10 cellular contexts compared by ENCODE assay signal in genomic region chr16:85471469-85472431, GRCh38.
A peak's percentile ranks its signal among the peaks of the same experiment; 100 is the strongest.
DNase-seq lines count a peak whose midpoint lies in the region; ATAC-seq, FAIRE-seq and TF ChIP-seq lines count a peak whose summit lies in the region.
"Had no signal": no experiment of that assay in that cellular context is flagged by ENCODE, and none has a peak within 500 bp of the region (broad histone marks: within the 10 kb centered on the region; RNA-seq: fewer than 3 reads in every experiment).

No MANE protein-coding gene starts in this region.

- H3K9me3 Mint-ChIP-seq in T-helper 2 cell treated with Interferon-gamma antibody and Interleukin-4, amounts not matched to agents 5 μg/mL and 100 μg/mL, for 36 hours, result no peaks in the 10 kb centered on the region

- H3K4me1 ChIP-seq in HepG2 (ENCODE audit: insufficient read depth, low read length), result peaks cover 22% of the 10 kb centered on the region

- H3K9ac ChIP-seq in HepG2 (ENCODE audit: insufficient read depth, low read depth, low read length), result no peak overlapping the region
- H3K9ac ChIP-seq: SK-N-SH had no signal

- 13% methylated on average over 12 of the region's 15 CpGs for WGBS in HepG2 (ENCODE audit: low lambda C conversion rate)

- peaks cover 5% of the 10 kb centered on the region for H3K27me3 Mint-ChIP-seq in T-helper 2 cell treated with Interferon-gamma antibody and Interleukin-4, amounts not matched to agents 5 μg/mL and 100 μg/mL, for 36 hours (ENCODE audit: low read depth)

- in situ Hi-C loops in HepG2 (cut with HindIII; ENCODE audit: extremely low pct_ligation_motif_present, low pct_unique_long_range_greater_than_20kb), result no loop called here

- POLR2A ChIA-PET in HepG2 (lab: Yijun Ruan, JAX), result interaction anchor here (0.8 to 1.1 kb wide), 3 partner anchors 43 to 65 kb away, joined by 3 to 4 read pairs (median 4); no protein-coding TSS in a partner anchor

- no peak overlapping the region for H3K4me2 ChIP-seq in HepG2 (ENCODE audit: low read depth, low read length)
- H3K4me2 ChIP-seq: SK-N-SH had no signal

- no peak for TF ChIP-seq CTCF in C4-2B (conservative IDR thresholded peaks at IDR 0.05)
- TF ChIP-seq CTCF in HepG2 (CRISPR knock-in tag; IDR thresholded peaks at IDR 0.05), result peak; percentile 30; the same call in 1 of the 2 replicates

- no TSS peak for BruUV-seq in HepG2 (replicated peaks; lab: Mats Ljungman, UMichigan)

- H3K4me3 ChIP-seq in HepG2 (replicated peaks in 1 of 3; ENCODE audit: insufficient read depth in 1 of 3, low read depth in 2 of 3, low read length in 3 of 3), result no peak overlapping the region
- H3K4me3 ChIP-seq: coronary artery had no signal

- H3K36me3 Mint-ChIP-seq in T-helper 2 cell treated with Interferon-gamma antibody and Interleukin-4, amounts not matched to agents 5 μg/mL and 100 μg/mL, for 36 hours (ENCODE audit: low read depth), result no peaks in the 10 kb centered on the region

- intact Hi-C loops in HepG2 (cut with micrococcal nuclease; ENCODE audit: unreplicated experiment), result loop anchor here (1.0 kb wide), 1 partner anchor 43 kb away; no protein-coding TSS in a partner anchor

- H3K79me2 ChIP-seq in HepG2 (ENCODE audit: insufficient read depth, low read length), result no peaks in the 10 kb centered on the region

- H4K20me1 ChIP-seq in HepG2 (ENCODE audit: insufficient read depth, low read length), result peaks cover 8% of the 10 kb centered on the region; the same call in 1 of the 2 replicates

- H3K27ac ChIP-seq in C4-2B (peak overlapping the region; percentile 62), HepG2 (ENCODE audit: extremely low read length, insufficient read depth, low read length) (no peak overlapping the region)
- H3K27ac ChIP-seq: coronary artery had no signal

- ATAC-seq in HepG2, result peak; percentile 51
- no peak for ATAC-seq in GM19328 (IDR thresholded peaks at IDR 0.05; ENCODE audit: unreplicated experiment)

- peak; percentile 15 for DNase-seq in HT1080 (ENCODE audit: low read depth)
- DNase-seq in SHP77 treated with DMSO at 0.1 percent for 48 hours (lab: John Stamatoyannopoulos, UW), result peak; percentile 37
- DNase-seq in HepG2 (ENCODE audit: low spot score), result no peak
- DNase-seq in activated CD4-positive, alpha-beta T cell treated with anti-CD3 and anti-CD28 coated beads for 48 hours, result no peak
- DNase-seq in T-helper 2 cell treated with Interferon-gamma antibody and Interleukin-4, amounts not matched to agents 5 μg/mL and 100 μg/mL, for 36 hours (ENCODE audit: low spot score), result no peak
- DNase-seq in HTR-8/SVneo (ENCODE audit: insufficient read length, low spot score), result no peak
- DNase-seq: SK-N-SH had no signal

- peaks cover 21 to 61% of the 10 kb centered on the region in 2 experiments for H3K27me3 ChIP-seq in HepG2 (ENCODE audit: control insufficient read depth in 1 of 2, insufficient read depth in 2 of 2, low read length in 2 of 2)

- no peak overlapping the region for H3K27ac Mint-ChIP-seq in T-helper 2 cell treated with Interferon-gamma antibody and Interleukin-4, amounts not matched to agents 5 μg/mL and 100 μg/mL, for 36 hours

- no peak for TF ChIP-seq RAD21 in HepG2 (CRISPR knock-in tag; IDR thresholded peaks at IDR 0.05)

- CTCF ChIA-PET in HepG2 (lab: Yijun Ruan, JAX; ENCODE audit: low intra/inter-chr PET ratio, low total read pairs), result interaction anchor here (0.6 to 1.2 kb wide), 2 partner anchors 51 to 85 kb away, joined by 3 to 5 read pairs; no protein-coding TSS in a partner anchor

- no peaks in the 10 kb centered on the region for H3K36me3 ChIP-seq in HepG2 (replicated peaks in 1 of 2; ENCODE audit: control insufficient read depth in 1 of 2, insufficient read depth in 2 of 2, low read length in 2 of 2)

- no peaks in the 10 kb centered on the region for H3K9me3 ChIP-seq in HepG2 (ENCODE audit: low read length)
- H3K9me3 ChIP-seq: SK-N-SH had no signal

- TF ChIP-seq EP300 in HepG2 (IDR thresholded peaks at IDR 0.05; ENCODE audit: low read depth in 2 of 2, low read length in 2 of 2), result no peak
- no peak for TF ChIP-seq EP300 in HepG2 (CRISPR knock-in tag; IDR thresholded peaks at IDR 0.05; ENCODE audit: borderline replicate concordance)

- no peak overlapping the region for H2AFZ ChIP-seq in HepG2 (ENCODE audit: low read length)

- no peak overlapping the region for H3K4me3 Mint-ChIP-seq in T-helper 2 cell treated with Interferon-gamma antibody and Interleukin-4, amounts not matched to agents 5 μg/mL and 100 μg/mL, for 36 hours

- peak; percentile 43 for FAIRE-seq in HepG2 (lab: Jason Lieb, UNC)
- FAIRE-seq in HTR-8/SVneo (lab: Jason Lieb, UNC), result no peak

- H3K4me1 Mint-ChIP-seq in T-helper 2 cell treated with Interferon-gamma antibody and Interleukin-4, amounts not matched to agents 5 μg/mL and 100 μg/mL, for 36 hours (ENCODE audit: low read depth), result no peaks in the 10 kb centered on the region

- no peak for TF ChIP-seq POLR2A in HepG2 (IDR thresholded peaks at IDR 0.05; ENCODE audit: insufficient read depth in 1 of 2, low read depth in 2 of 2, low read length in 2 of 2)

TF ChIP-seq in HepG2, 621 proteins besides CTCF, POLR2A, EP300 and RAD21 (continues in another document):
- TF ChIP-seq ZSCAN31 (CRISPR knock-in tag; IDR thresholded peaks at IDR 0.05; ENCODE audit: low read depth), result 0 out of 2 replicates have a peak, but pooled peaks have one; percentile 24
- TF ChIP-seq IKZF5 (CRISPR knock-in tag; IDR thresholded peaks at IDR 0.05), result no peak
- TF ChIP-seq ZNF770 (CRISPR knock-in tag; IDR thresholded peaks at IDR 0.05), result peak; percentile 61
- no peak for TF ChIP-seq LCORL (IDR thresholded peaks at IDR 0.05)
- TF ChIP-seq LCORL (CRISPR knock-in tag; IDR thresholded peaks at IDR 0.05), result peak; percentile 53; the same call in 1 of the 2 replicates
- 0 out of 2 replicates have a peak, but pooled peaks have one; percentile 46 for TF ChIP-seq ZMYM3 (CRISPR knock-in tag; IDR thresholded peaks at IDR 0.05)
- 0 out of 2 replicates have a peak, but pooled peaks have one; percentile 49 for TF ChIP-seq ZNF44 (CRISPR knock-in tag; IDR thresholded peaks at IDR 0.05)
- TF ChIP-seq ZFP37 (CRISPR knock-in tag; IDR thresholded peaks at IDR 0.05; ENCODE audit: borderline replicate concordance), result no peak
- TF ChIP-seq ZNF629 (CRISPR knock-in tag; conservative IDR thresholded peaks at IDR 0.05), result 0 out of 2 replicates have a peak, but pooled peaks have one; percentile 20
- TF ChIP-seq JDP2 (CRISPR knock-in tag; IDR thresholded peaks at IDR 0.05; ENCODE audit: borderline replicate concordance), result no peak
- TF ChIP-seq ARID3A (IDR thresholded peaks at IDR 0.05; ENCODE audit: low read depth, low read length), result no peak
- no peak for TF ChIP-seq JUN (CRISPR knock-in tag; IDR thresholded peaks at IDR 0.05)
- TF ChIP-seq ZNF704 (CRISPR knock-in tag; IDR thresholded peaks at IDR 0.05; ENCODE audit: borderline replicate concordance), result 0 out of 2 replicates have a peak, but pooled peaks have one; percentile 44
- no peak for TF ChIP-seq KAT7 (CRISPR knock-in tag; IDR thresholded peaks at IDR 0.05; ENCODE audit: borderline replicate concordance)
- peak; percentile 86 for TF ChIP-seq ZNF263 (CRISPR knock-in tag; IDR thresholded peaks at IDR 0.05)
- 0 out of 2 replicates have a peak, but pooled peaks have one; percentile 35 for TF ChIP-seq ZFP90 (CRISPR knock-in tag; IDR thresholded peaks at IDR 0.05; ENCODE audit: borderline replicate concordance)

Comparison
In these comparisons a context has a peak if more than half of its experiments do, and no peak if none do; other contexts are left out.
1. DNase-seq: peak in HT1080 (single experiment) and SHP77 treated with DMSO at 0.1 percent for 48 hours (single experiment); none in HepG2 (single experiment), activated CD4-positive, alpha-beta T cell treated with anti-CD3 and anti-CD28 coated beads for 48 hours (single experiment), T-helper 2 cell treated with Interferon-gamma antibody and Interleukin-4, amounts not matched to agents 5 μg/mL and 100 μg/mL, for 36 hours (single experiment) and HTR-8/SVneo (single experiment).